ENCODE assay signal across 8 cellular contexts in genomic region chr1:1000357-1001056, GRCh38. TPM values are rescaled to one million over a fixed set of nuclear protein-coding genes. Genes with fewer than 3 reads are reported as not detected.
DNase-seq lines count a peak whose midpoint lies in the region; ATAC-seq lines count a peak whose summit lies in the region.

No MANE protein-coding gene starts in this region.

- peak overlapping the region; percentile 77 for H3K27ac Mint-ChIP-seq in activated T-cell treated with anti-CD3 and anti-CD28 coated beads, Interleukin-2, amount 50 U/mL, for 24 hours

- DNase-seq in AG08395 (ENCODE audit: low spot score) (peak; percentile 93), NCI-H446 (lab: John Stamatoyannopoulos, UW) (peak; percentile 82 to 94), epithelial cell of prostate (ENCODE audit: low read depth, low spot score) (no peak), myocyte (ENCODE audit: low read depth) (peak; percentile 69), NAMALWA (ENCODE audit: low spot score) (no peak)
- peak; percentile 83 for DNase-seq in activated T-cell treated with anti-CD3 and anti-CD28 coated beads, Interleukin-2, amount 50 U/mL, for 24 hours
- DNase-seq in stimulated activated naive CD8-positive, alpha-beta T cell treated with anti-CD3 and anti-CD28 coated beads, Interleukin-15, Interleukin-2, amounts not matched to agents 100 U/mL and 50 U/mL, for 24 hours = peak; percentile 81

- peaks cover 18% of the 10 kb centered on the region for H3K4me1 Mint-ChIP-seq in activated T-cell treated with anti-CD3 and anti-CD28 coated beads, Interleukin-2, amount 50 U/mL, for 24 hours (ENCODE audit: low read depth)

- no peaks in the 10 kb centered on the region for H3K9me3 Mint-ChIP-seq in activated T-cell treated with anti-CD3 and anti-CD28 coated beads, Interleukin-2, amount 50 U/mL, for 24 hours

- peak; percentile 11 for ATAC-seq in GM19324 (IDR thresholded peaks at IDR 0.05; ENCODE audit: low FRiP score, unreplicated experiment)
- peak; percentile 3 for ATAC-seq in stimulated activated naive CD8-positive, alpha-beta T cell treated with anti-CD3 and anti-CD28 coated beads, Interleukin-15, Interleukin-2, amounts not matched to agents 100 U/mL and 50 U/mL, for 24 hours

- no peaks in the 10 kb centered on the region for H3K36me3 Mint-ChIP-seq in activated T-cell treated with anti-CD3 and anti-CD28 coated beads, Interleukin-2, amount 50 U/mL, for 24 hours (ENCODE audit: low read depth)

- peak overlapping the region; percentile 79 for H3K27ac ChIP-seq in epithelial cell of prostate

- H3K4me3 Mint-ChIP-seq in activated T-cell treated with anti-CD3 and anti-CD28 coated beads, Interleukin-2, amount 50 U/mL, for 24 hours = peak overlapping the region; percentile 65

- H3K27me3 Mint-ChIP-seq in activated T-cell treated with anti-CD3 and anti-CD28 coated beads, Interleukin-2, amount 50 U/mL, for 24 hours = peaks cover 55% of the 10 kb centered on the region

RNA-seq across cellular contexts. Expression of gene HES4, which starts 0.6 kb away (rescaled TPM):
- 45.8 and 63.9 TPM in 2 replicates for total RNA-seq in myocyte
- 11.3 TPM for polyA plus RNA-seq in myocyte (2012)

RNA-seq across cellular contexts. Expression of gene ISG15, which starts 12.8 kb away (rescaled TPM):
- 103 and 148 TPM in 2 replicates for total RNA-seq in myocyte
- 62.8 TPM for polyA plus RNA-seq in myocyte (2012)

RNA-seq across cellular contexts. Expression of gene PERM1, which starts 18.6 kb away (rescaled TPM):
- total RNA-seq in myocyte = 1.4 TPM in 1 of 2 replicates, not detected in the other
- polyA plus RNA-seq in myocyte (2012) = 0.09 TPM

RNA-seq across cellular contexts. Expression of gene AGRN, which starts 19.4 kb away (rescaled TPM):
- total RNA-seq in myocyte = 108 and 171 TPM in 2 replicates
- 125 TPM for polyA plus RNA-seq in myocyte (2012)

RNA-seq across cellular contexts. Expression of gene PLEKHN1, which starts 34.2 kb away (rescaled TPM):
- 0.24 TPM in 1 of 2 replicates, not detected in the other for total RNA-seq in myocyte
- 0.16 TPM for polyA plus RNA-seq in myocyte (2012)

Comparison
In these comparisons a context has a peak if more than half of its experiments do, and no peak if none do; other contexts are left out.
1. DNase-seq: peak in AG08395 (single experiment), NCI-H446 (2 of 2), activated T-cell treated with anti-CD3 and anti-CD28 coated beads, Interleukin-2, amount 50 U/mL, for 24 hours (single experiment), myocyte (single experiment) and stimulated activated naive CD8-positive, alpha-beta T cell treated with anti-CD3 and anti-CD28 coated beads, Interleukin-15, Interleukin-2, amounts not matched to agents 100 U/mL and 50 U/mL, for 24 hours (single experiment); none in epithelial cell of prostate (single experiment) and NAMALWA (single experiment).